Comparison of ENCODE assay signal across 8 cellular contexts in genomic region chr7:47991741-47992311, GRCh38. TPM values are rescaled to one million over a fixed set of nuclear protein-coding genes. Genes with fewer than 3 reads are reported as not detected.
DNase-seq lines count a peak whose midpoint lies in the region; ATAC-seq, FAIRE-seq and TF ChIP-seq lines count a peak whose summit lies in the region.

No MANE protein-coding gene starts in this region.

- peak overlapping the region; percentile 77 for H3K4me3 Mint-ChIP-seq in Calu3 (ENCODE audit: low read depth, unreplicated experiment)

- H3K27me3 Mint-ChIP-seq in Calu3 (ENCODE audit: unreplicated experiment): no peaks in the 10 kb centered on the region

- 3 to 5% methylated on average over 24 to 26 of the region's 26 CpGs for WGBS in pancreas, 2 donors
- 5 to 6% methylated on average over 21 to 26 of the region's 26 CpGs for WGBS in thyroid gland, 2 donors

- H3K4me3 ChIP-seq in pancreas (peak overlapping the region; percentile 16 to 58 (median 34)), thyroid gland (replicated peaks in 1 of 3) (peak overlapping the region in 1 of 3 donors; percentile 37)

- peak; percentile 90 for ATAC-seq in GM19468 (IDR thresholded peaks at IDR 0.05; ENCODE audit: extremely low read depth, unreplicated experiment)
- peak; percentile 98 to 100 (median 100) for ATAC-seq in pancreas

- peaks cover 37% of the 10 kb centered on the region for H3K4me1 Mint-ChIP-seq in Calu3 (ENCODE audit: low read depth, unreplicated experiment)

- FAIRE-seq in pancreas (lab: Jason Lieb, UNC): no peak

- no peaks in the 10 kb centered on the region for H3K9me3 ChIP-seq in pancreas
- H3K9me3 ChIP-seq in thyroid gland: no peaks in the 10 kb centered on the region

- intact Hi-C loops in Calu3 (cut with micrococcal nuclease; ENCODE audit: unreplicated experiment): loop anchor here (1.0 to 5.0 kb wide), 5 partner anchors 45 to 255 kb away; partner anchors contain the start of genes C7orf57 and UPP1
- intact Hi-C loops in head of caudate nucleus (cut with DNase I): no loop called here
- intact Hi-C loops in pancreas (cut with DNase I): loop anchor here in 1 of 3 donors (5.0 kb wide), 1 partner anchor 115 kb away; no protein-coding TSS in a partner anchor
- intact Hi-C loops in thyroid gland (cut with DNase I): loop anchor here (5.0 kb wide), 1 partner anchor 120 kb away; no protein-coding TSS in a partner anchor

- no TSS peak for BruUV-seq in Calu3 (replicated peaks; lab: Mats Ljungman, UMichigan)

- H3K36me3 Mint-ChIP-seq in Calu3 (ENCODE audit: insufficient read depth, unreplicated experiment): peaks cover 12% of the 10 kb centered on the region

- TF ChIP-seq POLR2A in thyroid gland (IDR thresholded peaks at IDR 0.05): no peak

- peak overlapping the region in 3 of 4 donors; percentile 19 to 71 (median 41) for H3K27ac ChIP-seq in pancreas
- no peak overlapping the region for H3K27ac ChIP-seq in thyroid gland

- H3K36me3 ChIP-seq in pancreas (no peaks in the 10 kb centered on the region), thyroid gland (no peaks in the 10 kb centered on the region)

- CTCF ChIA-PET in Calu3 (lab: Charles Lee): interaction anchor here (1.0 to 1.6 kb wide), 11 partner anchors 9 to 163 kb away, joined by 3 to 49 read pairs (median 6); partner anchors contain the start of gene UPP1

- peak overlapping the region; percentile 76 for H3K27ac Mint-ChIP-seq in Calu3 (ENCODE audit: unreplicated experiment)

- peaks cover 7% of the 10 kb centered on the region for H3K9me3 Mint-ChIP-seq in Calu3 (ENCODE audit: low read depth, unreplicated experiment)

- peak; percentile 94 for DNase-seq in Calu3
- peak; percentile 73 for DNase-seq in HPDE6-E6E7 (ENCODE audit: extremely low spot score)
- DNase-seq in SHP77 treated with DMSO at 0.1 percent for 48 hours (lab: John Stamatoyannopoulos, UW): peak; percentile 97
- DNase-seq in activated naive CD4-positive, alpha-beta T cell treated with anti-CD3 and anti-CD28 coated beads, Interleukin-2, amount 50 U/mL, for 16 hours: peak; percentile 84
- DNase-seq in head of caudate nucleus: peak; percentile 59 to 90 (median 78)
- DNase-seq in pancreas: peak; percentile 73 to 93 (median 83)
- DNase-seq in thyroid gland: peak; percentile 80

- peak; percentile 82 for TF ChIP-seq CTCF in Calu3 (IDR thresholded peaks at IDR 0.05; ENCODE audit: unreplicated experiment)
- peak in 2 of 4 donors; percentile 21 to 41 for TF ChIP-seq CTCF in pancreas (IDR thresholded peaks at IDR 0.05)
- TF ChIP-seq CTCF in thyroid gland (IDR thresholded peaks at IDR 0.05): peak; percentile 13 to 59 (median 40)

- H3K27me3 ChIP-seq in pancreas (no peaks in the 10 kb centered on the region), thyroid gland (no peaks in the 10 kb centered on the region)

- no peaks in the 10 kb centered on the region for H3K4me1 ChIP-seq in pancreas
- H3K4me1 ChIP-seq in thyroid gland: no peaks in the 10 kb centered on the region

RNA-seq across cellular contexts. Expression of gene HUS1, which starts 12.4 kb away (rescaled TPM):
- 42.9 and 51.3 TPM in 2 replicates for total RNA-seq in Calu3 (2022)
- total RNA-seq in pancreas: 10 to 100 TPM; 12.0 to 16.3 (median 14.2) TPM
- 1 to 10 TPM; 4.6 to 8.1 TPM for polyA plus RNA-seq in pancreas
- 10 to 100 TPM; 32.1 to 83.8 (median 39.8) TPM for total RNA-seq in thyroid gland

RNA-seq across cellular contexts. Expression of gene SUN3, which starts 37.1 kb away (rescaled TPM):
- total RNA-seq in Calu3 (2022) (1.1 and 1.8 TPM in 2 replicates), pancreas (not detected), thyroid gland (not detected)
- polyA plus RNA-seq in pancreas: not detected

RNA-seq across cellular contexts. Expression of gene C7orf57, which starts 43.5 kb away (rescaled TPM):
- total RNA-seq in Calu3 (2022): 0.24 and 0.33 TPM in 2 replicates
- total RNA-seq in pancreas: not detected
- polyA plus RNA-seq in pancreas: not detected
- not detected for total RNA-seq in thyroid gland

RNA-seq across cellular contexts. Expression of gene PKD1L1, which starts 43.6 kb away (rescaled TPM):
- total RNA-seq in Calu3 (2022) (0.24 and 0.49 TPM in 2 replicates), pancreas (under 1 TPM; 0.03 to 0.14 (median 0.09) TPM), thyroid gland (under 1 TPM; under 0.01 to 0.17 (median 0.14) TPM)
- polyA plus RNA-seq in pancreas: under 1 TPM; 0.19 to 0.54 TPM

Comparison
In these comparisons a context has a peak if more than half of its experiments do, and no peak if none do; other contexts are left out.
1. H3K27ac ChIP-seq: peak in pancreas (3 of 4); none in thyroid gland (0 of 3).
2. Peak in every context shown above with its lines, with median percentiles within 50 percentile points of each other: DNase-seq.